ENCODE assay signal across 8 cellular contexts in genomic region chr5:4815002-4815401, GRCh38.
"Had no signal": no experiment of that assay in that cellular context is flagged by ENCODE, and none has a peak within 500 bp of the region (broad histone marks: within the 10 kb centered on the region; RNA-seq: fewer than 3 reads in every experiment).

No MANE protein-coding gene starts in this region.

- H3K4me3 ChIP-seq: GM12878 had no signal

- DNase-seq: GDM1, GF-D8 had no signal

- FAIRE-seq: G401.6, GM12878, GM12891, GM12892, GM18507, GM19239 had no signal

- ATAC-seq: GM12878 had no signal
